Comparison of ENCODE assay signal across 8 cellular contexts in the genomic region with DNA sequence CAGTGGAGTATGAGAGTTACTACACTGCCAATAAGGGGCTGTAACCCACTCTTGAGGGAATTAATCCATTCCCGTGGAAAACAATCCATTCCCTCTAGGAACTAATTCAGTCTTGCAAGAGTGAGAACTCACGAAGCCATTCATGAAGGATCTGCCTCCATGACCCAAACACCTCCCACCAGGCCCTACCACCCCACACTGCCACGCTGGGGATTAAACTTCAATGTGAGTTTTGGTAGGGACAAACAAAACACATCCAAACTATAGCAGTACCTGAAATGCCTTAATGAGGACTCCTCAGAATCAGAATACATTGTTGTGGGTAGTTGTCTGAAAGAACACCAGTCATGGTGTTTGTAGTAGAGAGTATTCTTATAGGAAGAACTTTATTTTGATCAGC. TPM values are rescaled to one million over a fixed set of nuclear protein-coding genes. Genes with fewer than 3 reads are reported as not detected.
"Had no signal": no experiment of that assay in that cellular context is flagged by ENCODE, and none has a peak within 500 bp of the region (broad histone marks: within the 10 kb centered on the region; RNA-seq: fewer than 3 reads in every experiment).

No MANE protein-coding gene starts in this region.

- FAIRE-seq: G401.6, GM12878, GM12891, GM12892, GM18507 had no signal

- H3K4me3 ChIP-seq: GM12878 had no signal

- ATAC-seq: GM12878 had no signal

- DNase-seq: GDM1, GF-D8 had no signal

RNA-seq across cellular contexts. Expression of a gene that starts 19.2 kb away (rescaled TPM):
- total RNA-seq: G401, GM12878 had no signal
- polyA plus RNA-seq: GM12878 had no signal
